ENCODE assay signal across 17 cellular contexts in genomic region chr11:78192223-78192719, GRCh38. TPM values are rescaled to one million over a fixed set of nuclear protein-coding genes. Genes with fewer than 3 reads are reported as not detected.
A peak's percentile ranks its signal among the peaks of the same experiment; 100 is the strongest.
DNase-seq lines count a peak whose midpoint lies in the region; ATAC-seq and TF ChIP-seq lines count a peak whose summit lies in the region.
"Had no signal": no experiment of that assay in that cellular context is flagged by ENCODE, and none has a peak within 500 bp of the region (broad histone marks: within the 10 kb centered on the region; RNA-seq: fewer than 3 reads in every experiment).

No MANE protein-coding gene starts in this region.

- no peak for ATAC-seq in activated CD4-positive, alpha-beta T cell treated with anti-CD3 and anti-CD28 coated beads for 36 hours
- ATAC-seq in stimulated activated naive B cell treated with anti-CD40 and anti-IgM and Interleukin-4, amounts not matched to agents 10 μg/mL and 1 μg/mL and 100 μg/mL, for 72 hours (replicated peaks) = no peak
- ATAC-seq: mucosa of descending colon, PC-3 had no signal

- no peak for TF ChIP-seq POLR2A in lower leg skin (IDR thresholded peaks at IDR 0.05)

- no peaks in the 10 kb centered on the region for H3K9me3 Mint-ChIP-seq in activated CD4-positive, alpha-beta T cell treated with anti-CD3 and anti-CD28 coated beads, Interleukin-2, amount 10 ng/mL, durations not matched to agents 24 days and 14 days
- H3K9me3 Mint-ChIP-seq in activated CD4-positive, alpha-beta T cell treated with anti-CD3 and anti-CD28 coated beads for 36 hours (ENCODE audit: low read depth) = no peaks in the 10 kb centered on the region
- H3K9me3 Mint-ChIP-seq in stimulated activated naive B cell treated with anti-CD40 and anti-IgM and Interleukin-4, amounts not matched to agents 10 μg/mL and 1 μg/mL and 100 μg/mL, for 72 hours = peaks cover 2 to 3% of the 10 kb centered on the region in 2 donors
- H3K9me3 Mint-ChIP-seq: activated naive CD4-positive, alpha-beta T cell treated with anti-CD3 and anti-CD28 coated beads for 36 hours; T-helper 1 cell treated with Interleukin-12 subunit alpha and Interleukin-12 subunit beta and Interleukin-4 antibody, amounts not matched to agents 30 μg/mL and 1 μg/mL, for 36 hours had no signal

- no peak for DNase-seq in activated CD4-positive, alpha-beta T cell treated with anti-CD3 and anti-CD28 coated beads, Interleukin-2, amount 10 ng/mL, durations not matched to agents 24 days and 14 days
- no peak for DNase-seq in activated CD4-positive, alpha-beta T cell treated with anti-CD3 and anti-CD28 coated beads for 36 hours
- DNase-seq in OCI-M1 (lab: John Stamatoyannopoulos, UW) (peak; percentile 97), left kidney (ENCODE audit: low read depth, low spot score) (peak; percentile 86), NCI-H774 (lab: John Stamatoyannopoulos, UW) (no peak), lower leg skin (ENCODE audit: low spot score in 2 of 2) (no peak), foreskin melanocyte (no peak)
- DNase-seq in stimulated activated naive B cell treated with anti-CD40 and anti-IgM and Interleukin-4, amounts not matched to agents 10 μg/mL and 1 μg/mL and 100 μg/mL, for 72 hours = no peak
- DNase-seq: activated CD4-positive, alpha-beta T cell treated with anti-CD3 and anti-CD28 coated beads, Interleukin-2, amount 50 U/mL, for 48 hours; cortex of kidney; NCI-H2107; PC-3; small intestine; uterus had no signal

- peak overlapping the region; percentile 4 for H3K4me3 Mint-ChIP-seq in activated CD4-positive, alpha-beta T cell treated with anti-CD3 and anti-CD28 coated beads, Interleukin-2, amount 10 ng/mL, durations not matched to agents 24 days and 14 days
- H3K4me3 Mint-ChIP-seq in activated CD4-positive, alpha-beta T cell treated with anti-CD3 and anti-CD28 coated beads for 36 hours = no peak overlapping the region
- H3K4me3 Mint-ChIP-seq in stimulated activated naive B cell treated with anti-CD40 and anti-IgM and Interleukin-4, amounts not matched to agents 10 μg/mL and 1 μg/mL and 100 μg/mL, for 72 hours = no peak overlapping the region
- H3K4me3 Mint-ChIP-seq: activated naive CD4-positive, alpha-beta T cell treated with anti-CD3 and anti-CD28 coated beads for 36 hours; T-helper 1 cell treated with Interleukin-12 subunit alpha and Interleukin-12 subunit beta and Interleukin-4 antibody, amounts not matched to agents 30 μg/mL and 1 μg/mL, for 36 hours had no signal

- no peaks in the 10 kb centered on the region for H3K27me3 Mint-ChIP-seq in activated CD4-positive, alpha-beta T cell treated with anti-CD3 and anti-CD28 coated beads, Interleukin-2, amount 10 ng/mL, durations not matched to agents 24 days and 14 days
- H3K27me3 Mint-ChIP-seq in activated CD4-positive, alpha-beta T cell treated with anti-CD3 and anti-CD28 coated beads for 36 hours = no peaks in the 10 kb centered on the region
- H3K27me3 Mint-ChIP-seq in stimulated activated naive B cell treated with anti-CD40 and anti-IgM and Interleukin-4, amounts not matched to agents 10 μg/mL and 1 μg/mL and 100 μg/mL, for 72 hours = no peaks in the 10 kb centered on the region

- TF ChIP-seq CTCF in lower leg skin (IDR thresholded peaks at IDR 0.05) = no peak

- WGBS in lower leg skin, 2 donors = 85% methylated on average over 6 of the region's 6 CpGs

- POLR2A ChIA-PET in activated CD4-positive, alpha-beta T cell treated with anti-CD3 and anti-CD28 coated beads for 36 hours (lab: Charles Lee) = no interaction called here

- peaks cover 60% of the 10 kb centered on the region for H3K4me1 Mint-ChIP-seq in activated CD4-positive, alpha-beta T cell treated with anti-CD3 and anti-CD28 coated beads, Interleukin-2, amount 10 ng/mL, durations not matched to agents 24 days and 14 days
- H3K4me1 Mint-ChIP-seq in activated CD4-positive, alpha-beta T cell treated with anti-CD3 and anti-CD28 coated beads for 36 hours = peaks cover 54% of the 10 kb centered on the region
- H3K4me1 Mint-ChIP-seq in stimulated activated naive B cell treated with anti-CD40 and anti-IgM and Interleukin-4, amounts not matched to agents 10 μg/mL and 1 μg/mL and 100 μg/mL, for 72 hours = peaks cover 48 to 70% of the 10 kb centered on the region in 2 donors

- no peak overlapping the region for H3K4me3 ChIP-seq in lower leg skin (ENCODE audit: low read depth, poor library complexity, severe bottlenecking)
- H3K4me3 ChIP-seq: mucosa of descending colon, uterus had no signal

- intact Hi-C loops in activated CD4-positive, alpha-beta T cell treated with anti-CD3 and anti-CD28 coated beads, Interleukin-2, amount 10 ng/mL, durations not matched to agents 24 days and 14 days (cut with micrococcal nuclease) = no loop called here
- intact Hi-C loops in activated CD4-positive, alpha-beta T cell treated with anti-CD3 and anti-CD28 coated beads for 36 hours (cut with DNase I, micrococcal nuclease) = no loop called here
- intact Hi-C loops in lower leg skin (cut with DNase I; ENCODE audit: low total_unique reads) = no loop called here

- H3K27ac Mint-ChIP-seq in activated CD4-positive, alpha-beta T cell treated with anti-CD3 and anti-CD28 coated beads, Interleukin-2, amount 10 ng/mL, durations not matched to agents 24 days and 14 days = no peak overlapping the region
- H3K27ac Mint-ChIP-seq in activated CD4-positive, alpha-beta T cell treated with anti-CD3 and anti-CD28 coated beads for 36 hours = no peak overlapping the region
- peak overlapping the region; percentile 37 for H3K27ac Mint-ChIP-seq in stimulated activated naive B cell treated with anti-CD40 and anti-IgM and Interleukin-4, amounts not matched to agents 10 μg/mL and 1 μg/mL and 100 μg/mL, for 72 hours

- CTCF ChIA-PET in activated CD4-positive, alpha-beta T cell treated with anti-CD3 and anti-CD28 coated beads for 36 hours (lab: Charles Lee) = interaction anchor here (0.7 to 1.4 kb wide), 2 partner anchors 9 to 36 kb away, joined by 3 to 4 read pairs; no protein-coding TSS in a partner anchor

- peaks cover 18% of the 10 kb centered on the region for H3K36me3 Mint-ChIP-seq in activated CD4-positive, alpha-beta T cell treated with anti-CD3 and anti-CD28 coated beads, Interleukin-2, amount 10 ng/mL, durations not matched to agents 24 days and 14 days (ENCODE audit: low read depth)
- H3K36me3 Mint-ChIP-seq in activated CD4-positive, alpha-beta T cell treated with anti-CD3 and anti-CD28 coated beads for 36 hours (ENCODE audit: low read depth) = peaks cover 8% of the 10 kb centered on the region
- peaks cover 22 to 42% of the 10 kb centered on the region in 2 donors for H3K36me3 Mint-ChIP-seq in stimulated activated naive B cell treated with anti-CD40 and anti-IgM and Interleukin-4, amounts not matched to agents 10 μg/mL and 1 μg/mL and 100 μg/mL, for 72 hours

RNA-seq across cellular contexts. Expression of gene USP35, which starts 3.6 kb away (rescaled TPM):
- 10.4 and 13.1 TPM in 2 replicates for total RNA-seq in activated CD4-positive, alpha-beta T cell treated with anti-CD3 and anti-CD28 coated beads, Interleukin-2, amount 10 ng/mL, durations not matched to agents 24 days and 14 days
- total RNA-seq in activated CD4-positive, alpha-beta T cell treated with anti-CD3 and anti-CD28 coated beads for 36 hours = 1 to 10 TPM; 9.2 to 9.8 TPM
- total RNA-seq in lower leg skin = 1 to 10 TPM; 3.0 to 4.0 (median 3.5) TPM

RNA-seq across cellular contexts. Expression of gene KCTD21, which starts 3.8 kb away (rescaled TPM):
- total RNA-seq in activated CD4-positive, alpha-beta T cell treated with anti-CD3 and anti-CD28 coated beads, Interleukin-2, amount 10 ng/mL, durations not matched to agents 24 days and 14 days = 11.7 and 12.0 TPM in 2 replicates
- total RNA-seq in activated CD4-positive, alpha-beta T cell treated with anti-CD3 and anti-CD28 coated beads for 36 hours = 1 to 10 TPM; 9.0 to 9.8 TPM
- 10 to 100 TPM in 1 of 4 donors, 1 to 10 TPM in 3; 3.8 to 17.0 (median 7.1) TPM for total RNA-seq in lower leg skin

RNA-seq across cellular contexts. Expression of gene ALG8, which starts 52.8 kb away (rescaled TPM):
- 60.9 and 61.7 TPM in 2 replicates for total RNA-seq in activated CD4-positive, alpha-beta T cell treated with anti-CD3 and anti-CD28 coated beads, Interleukin-2, amount 10 ng/mL, durations not matched to agents 24 days and 14 days
- 10 to 100 TPM; 59.4 to 85.2 TPM for total RNA-seq in activated CD4-positive, alpha-beta T cell treated with anti-CD3 and anti-CD28 coated beads for 36 hours
- total RNA-seq in lower leg skin = 10 to 100 TPM; 13.8 to 18.3 (median 17.0) TPM

Comparison
In these comparisons a context has a peak if more than half of its experiments do, and no peak if none do; other contexts are left out.
1. DNase-seq: peak in OCI-M1 (single experiment) and left kidney (single experiment); none in activated CD4-positive, alpha-beta T cell treated with anti-CD3 and anti-CD28 coated beads, Interleukin-2, amount 10 ng/mL, durations not matched to agents 24 days and 14 days (single experiment), activated CD4-positive, alpha-beta T cell treated with anti-CD3 and anti-CD28 coated beads for 36 hours (single experiment), stimulated activated naive B cell treated with anti-CD40 and anti-IgM and Interleukin-4, amounts not matched to agents 10 μg/mL and 1 μg/mL and 100 μg/mL, for 72 hours (single experiment), NCI-H774 (single experiment), lower leg skin (0 of 2) and foreskin melanocyte (single experiment).